Comparison of ENCODE assay signal across 10 cellular contexts in genomic region chr6:108165714-108166663, GRCh38. TPM values are rescaled to one million over a fixed set of nuclear protein-coding genes. Genes with fewer than 3 reads are reported as not detected.
DNase-seq lines count a peak whose midpoint lies in the region; ATAC-seq and TF ChIP-seq lines count a peak whose summit lies in the region.
"Had no signal": no experiment of that assay in that cellular context is flagged by ENCODE, and none has a peak within 500 bp of the region (broad histone marks: within the 10 kb centered on the region; RNA-seq: fewer than 3 reads in every experiment).

NR2E1 (plus strand) TSS chr6:108166022; CDS start chr6:108166766, 744 bp downstream.

- TF ChIP-seq CTCF in osteoblast (IDR thresholded peaks at IDR 0.05; ENCODE audit: extremely low read depth, low read depth, low read length) = no peak

- 1% methylated on average over 54 of the region's 54 CpGs for WGBS in ectodermal cell, 2 experiments

- DNase-seq in NCI-H2171 treated with DMSO at 0.1 percent for 48 hours (lab: John Stamatoyannopoulos, UW) (peak; percentile 75), osteoblast (ENCODE audit: insufficient read length, low spot score, missing footprints) (peak; percentile 89), NCI-H2196 (lab: John Stamatoyannopoulos, UW; ENCODE audit: unreplicated experiment) (no peak)
- DNase-seq: adrenal gland had no signal

- H4K20me1 ChIP-seq in osteoblast (ENCODE audit: insufficient read depth, low read length) = no peaks in the 10 kb centered on the region

- no peaks in the 10 kb centered on the region for H3K36me3 ChIP-seq in ES-I3 (ENCODE audit: insufficient read depth, low read length)
- H3K36me3 ChIP-seq in ectodermal cell (ENCODE audit: control insufficient read depth, insufficient read depth, low read length) = no peaks in the 10 kb centered on the region
- H3K36me3 ChIP-seq in osteoblast (ENCODE audit: insufficient read depth, low read length) = no peaks in the 10 kb centered on the region
- H3K36me3 ChIP-seq: adrenal gland had no signal

- peaks cover 8% of the 10 kb centered on the region; the same call in 1 of the 2 replicates for H3K4me1 ChIP-seq in ES-I3 (ENCODE audit: insufficient read depth, low read length)
- peaks cover 52% of the 10 kb centered on the region for H3K4me1 ChIP-seq in ectodermal cell (ENCODE audit: control insufficient read depth, insufficient read depth, low read length)
- H3K4me1 ChIP-seq in osteoblast (ENCODE audit: insufficient read depth, low read length) = no peaks in the 10 kb centered on the region

- peak within 1 kb of the TSS; percentile 17 for H3K4me3 ChIP-seq in ectodermal cell (ENCODE audit: insufficient read depth, low read depth, low read length)
- no peak within 1 kb of the TSS for H3K4me3 ChIP-seq in osteoblast (ENCODE audit: insufficient read depth, low read length)

- no peak within 1 kb of the TSS for H3K27ac ChIP-seq in ectodermal cell (ENCODE audit: insufficient read depth, low read depth, low read length, poor library complexity, severe bottlenecking)
- H3K27ac ChIP-seq in osteoblast (ENCODE audit: low read depth, low read length) = no peak within 1 kb of the TSS
- H3K27ac ChIP-seq: adrenal gland had no signal

- H3K4me2 ChIP-seq in osteoblast (ENCODE audit: insufficient read depth, low read length) = no peak within 1 kb of the TSS

- peaks cover 100% of the 10 kb centered on the region for H3K27me3 ChIP-seq in ectodermal cell (ENCODE audit: control insufficient read depth, insufficient read depth, low read length, poor library complexity, severe bottlenecking)
- peaks cover 100% of the 10 kb centered on the region for H3K27me3 ChIP-seq in osteoblast (ENCODE audit: insufficient read depth, low read length)

- peak within 1 kb of the TSS; percentile 37; the same call in 1 of the 2 replicates for H3K9ac ChIP-seq in ES-I3 (ENCODE audit: low read depth, low read length)

- no peak for ATAC-seq in HG03432 (IDR thresholded peaks at IDR 0.05; ENCODE audit: unreplicated experiment)
- no peak for ATAC-seq in GM18517 (IDR thresholded peaks at IDR 0.05; ENCODE audit: unreplicated experiment)
- ATAC-seq in GM18502 (IDR thresholded peaks at IDR 0.05; ENCODE audit: poor library complexity, unreplicated experiment) = no peak

- H3K79me2 ChIP-seq in osteoblast (ENCODE audit: insufficient read depth, low read length) = no peaks in the 10 kb centered on the region

- H2AFZ ChIP-seq in osteoblast (ENCODE audit: low read length) = no peak within 1 kb of the TSS

- no peaks in the 10 kb centered on the region for H3K9me3 ChIP-seq in ES-I3 (ENCODE audit: control insufficient read depth, insufficient read depth, low read length)
- no peaks in the 10 kb centered on the region for H3K9me3 ChIP-seq in ectodermal cell (ENCODE audit: control insufficient read depth, low read length)
- no peaks in the 10 kb centered on the region for H3K9me3 ChIP-seq in osteoblast (ENCODE audit: low read depth, low read length)
- H3K9me3 ChIP-seq: adrenal gland had no signal

RNA-seq across cellular contexts. Expression of gene NR2E1, which starts in this region (rescaled TPM):
- 0.63 TPM for polyA plus RNA-seq in ectodermal cell (2013, experiment 1 of 4)
- polyA plus RNA-seq in ectodermal cell (2013, experiment 2 of 4) = 1.0 TPM
- 0.37 TPM for polyA plus RNA-seq in ectodermal cell (2013, experiment 3 of 4)
- 0.73 TPM for polyA plus RNA-seq in ectodermal cell (2013, experiment 4 of 4)
- total RNA-seq in osteoblast = not detected in 2 replicates
- total RNA-seq: pulmonary artery endothelial cell had no signal

Comparison
In these comparisons a context has a peak if more than half of its experiments do, and no peak if none do; other contexts are left out.
1. Peak in DNase-seq in osteoblast; RNA of the gene not detected or under 1 TPM.